In the genomic region with DNA sequence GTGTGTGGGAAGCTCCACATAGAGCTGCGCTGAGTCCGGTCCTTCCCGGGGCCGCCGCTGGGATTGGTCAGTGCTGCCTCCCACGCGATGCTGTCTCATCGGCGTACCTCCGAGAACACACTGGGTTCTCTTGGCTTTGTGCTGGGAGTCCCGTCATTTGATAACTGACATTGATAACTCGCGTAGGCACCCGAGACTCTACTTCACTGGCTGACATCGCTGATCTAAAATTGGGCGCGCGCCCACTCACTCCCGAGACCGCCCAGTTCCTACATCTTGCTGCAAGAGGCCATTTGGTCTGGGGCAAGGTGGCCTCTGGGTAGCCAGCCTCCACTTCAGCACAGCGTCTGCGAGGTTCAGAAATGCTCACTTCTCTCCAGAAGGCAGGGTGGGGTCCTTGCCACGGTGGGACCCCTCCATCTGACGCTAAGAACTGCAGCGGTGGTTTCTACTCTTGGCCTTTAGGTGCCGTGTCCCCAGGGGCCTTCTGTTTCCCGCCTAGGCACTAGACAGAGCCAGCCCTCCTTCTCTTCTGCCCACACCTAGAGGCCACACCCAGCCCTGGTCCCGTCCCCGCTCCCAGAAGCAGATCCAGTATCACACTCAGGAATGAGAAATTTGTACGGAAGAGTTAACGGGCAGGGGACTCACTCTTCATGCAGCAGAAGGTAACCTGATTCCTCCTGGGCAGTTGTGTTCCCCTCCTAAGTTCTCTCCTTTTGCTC, we compare ENCODE assay signal across 1 cellular context.
TF ChIP-seq lines count a peak whose summit lies in the region.

No MANE protein-coding gene starts in this region.

TF ChIP-seq in K562, 482 proteins besides CTCF, POLR2A, EP300 and RAD21:
- TF ChIP-seq, protein P1, sequence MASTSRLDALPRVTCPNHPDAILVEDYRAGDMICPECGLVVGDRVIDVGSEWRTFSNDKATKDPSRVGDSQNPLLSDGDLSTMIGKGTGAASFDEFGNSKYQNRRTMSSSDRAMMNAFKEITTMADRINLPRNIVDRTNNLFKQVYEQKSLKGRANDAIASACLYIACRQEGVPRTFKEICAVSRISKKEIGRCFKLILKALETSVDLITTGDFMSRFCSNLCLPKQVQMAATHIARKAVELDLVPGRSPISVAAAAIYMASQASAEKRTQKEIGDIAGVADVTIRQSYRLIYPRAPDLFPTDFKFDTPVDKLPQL (IDR thresholded peaks at IDR 0.05; ENCODE audit: extremely low read depth, insufficient read length) = no peak
- TF ChIP-seq FOXA3 (CRISPR knock-in tag; conservative IDR thresholded peaks at IDR 0.05 in 1 of 2, IDR thresholded peaks at IDR 0.05 in 1 of 2) (no peak), ZBTB8A (IDR thresholded peaks at IDR 0.05; ENCODE audit: partially characterized antibody) (no peak), BRD4 (IDR thresholded peaks at IDR 0.05) (no peak), PHF20 (IDR thresholded peaks at IDR 0.05; ENCODE audit: partially characterized antibody) (no peak), SMAD2 (IDR thresholded peaks at IDR 0.05; ENCODE audit: low read depth, low read length) (no peak), HCFC1 (IDR thresholded peaks at IDR 0.05; ENCODE audit: low read depth, low read length) (no peak), OTX1 (CRISPR knock-in tag; IDR thresholded peaks at IDR 0.05) (no peak), TAF15 (IDR thresholded peaks at IDR 0.05; ENCODE audit: low read depth, low read length) (no peak), STAT5A (IDR thresholded peaks at IDR 0.05; ENCODE audit: borderline replicate concordance, low read length) (no peak), EGR1 (conservative IDR thresholded peaks at IDR 0.05) (peak; percentile 87)
- TF ChIP-seq, protein P2, sequence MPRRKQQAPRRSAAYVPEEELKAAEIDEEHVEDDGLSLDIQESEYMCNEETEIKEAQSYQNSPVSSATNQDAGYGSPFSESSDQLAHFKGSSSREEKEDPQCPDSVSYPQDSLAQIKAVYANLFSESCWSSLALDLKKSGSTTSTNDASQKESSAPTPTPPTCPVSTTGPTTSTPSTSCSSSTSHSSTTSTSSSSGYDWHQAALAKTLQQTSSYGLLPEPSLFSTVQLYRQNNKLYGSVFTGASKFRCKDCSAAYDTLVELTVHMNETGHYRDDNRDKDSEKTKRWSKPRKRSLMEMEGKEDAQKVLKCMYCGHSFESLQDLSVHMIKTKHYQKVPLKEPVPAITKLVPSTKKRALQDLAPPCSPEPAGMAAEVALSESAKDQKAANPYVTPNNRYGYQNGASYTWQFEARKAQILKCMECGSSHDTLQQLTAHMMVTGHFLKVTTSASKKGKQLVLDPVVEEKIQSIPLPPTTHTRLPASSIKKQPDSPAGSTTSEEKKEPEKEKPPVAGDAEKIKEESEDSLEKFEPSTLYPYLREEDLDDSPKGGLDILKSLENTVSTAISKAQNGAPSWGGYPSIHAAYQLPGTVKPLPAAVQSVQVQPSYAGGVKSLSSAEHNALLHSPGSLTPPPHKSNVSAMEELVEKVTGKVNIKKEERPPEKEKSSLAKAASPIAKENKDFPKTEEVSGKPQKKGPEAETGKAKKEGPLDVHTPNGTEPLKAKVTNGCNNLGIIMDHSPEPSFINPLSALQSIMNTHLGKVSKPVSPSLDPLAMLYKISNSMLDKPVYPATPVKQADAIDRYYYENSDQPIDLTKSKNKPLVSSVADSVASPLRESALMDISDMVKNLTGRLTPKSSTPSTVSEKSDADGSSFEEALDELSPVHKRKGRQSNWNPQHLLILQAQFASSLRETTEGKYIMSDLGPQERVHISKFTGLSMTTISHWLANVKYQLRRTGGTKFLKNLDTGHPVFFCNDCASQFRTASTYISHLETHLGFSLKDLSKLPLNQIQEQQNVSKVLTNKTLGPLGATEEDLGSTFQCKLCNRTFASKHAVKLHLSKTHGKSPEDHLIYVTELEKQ (CRISPR knock-in tag; IDR thresholded peaks at IDR 0.05) = no peak
- TF ChIP-seq, protein P3, sequence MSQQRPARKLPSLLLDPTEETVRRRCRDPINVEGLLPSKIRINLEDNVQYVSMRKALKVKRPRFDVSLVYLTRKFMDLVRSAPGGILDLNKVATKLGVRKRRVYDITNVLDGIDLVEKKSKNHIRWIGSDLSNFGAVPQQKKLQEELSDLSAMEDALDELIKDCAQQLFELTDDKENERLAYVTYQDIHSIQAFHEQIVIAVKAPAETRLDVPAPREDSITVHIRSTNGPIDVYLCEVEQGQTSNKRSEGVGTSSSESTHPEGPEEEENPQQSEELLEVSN (IDR thresholded peaks at IDR 0.05; ENCODE audit: borderline replicate concordance in 1 of 2, extremely low read depth in 1 of 2, insufficient read depth in 1 of 2, insufficient read length in 1 of 2, low read depth in 1 of 2, low read length in 1 of 2, poor library complexity in 1 of 2, severe bottlenecking in 1 of 2) = peak in 1 of 2 experiments; percentile 58
TF ChIP-seq in K562: peak in this region for 2.
